ENCODE assay signal across 8 cellular contexts in genomic region chr22:21001601-21002325, GRCh38. TPM values are rescaled to one million over a fixed set of nuclear protein-coding genes. Genes with fewer than 3 reads are reported as not detected.
DNase-seq lines count a peak whose midpoint lies in the region; ATAC-seq and TF ChIP-seq lines count a peak whose summit lies in the region.

Gene THAP7, minus strand, starts transcription at chr22:21002118. Its CDS starts 207 bp downstream, at chr22:21001911.

- peak within 1 kb of the TSS; percentile 99 for H3K27ac ChIP-seq in colonic mucosa

- peak within 1 kb of the TSS; percentile 99 for H3K27ac Mint-ChIP-seq in activated CD4-positive, alpha-beta T cell treated with anti-CD3 and anti-CD28 coated beads, Interleukin-2, amount 10 ng/mL, durations not matched to agents 24 days and 14 days

- peaks cover 20% of the 10 kb centered on the region for H3K36me3 Mint-ChIP-seq in activated CD4-positive, alpha-beta T cell treated with anti-CD3 and anti-CD28 coated beads, Interleukin-2, amount 10 ng/mL, durations not matched to agents 24 days and 14 days (ENCODE audit: low read depth)

- DNase-seq in C1 segment of cervical spinal cord (lab: John Stamatoyannopoulos, UW) (peak; percentile 92 to 99 (median 96)), NCI-H526 treated with DMSO at 0.1 percent for 48 hours (lab: John Stamatoyannopoulos, UW) (peak; percentile 82), colonic mucosa (peak; percentile 96), left colon (peak; percentile 97 to 98)
- peak; percentile 99 for DNase-seq in activated CD4-positive, alpha-beta T cell treated with anti-CD3 and anti-CD28 coated beads, Interleukin-2, amount 10 ng/mL, durations not matched to agents 24 days and 14 days
- DNase-seq in stimulated activated CD4-positive, alpha-beta T cell treated with anti-CD3 and anti-CD28 coated beads, Interleukin-1b, Interleukin-23, amount 100 ng/mL, for 4 hours (ENCODE audit: low read depth in 2 of 2) = peak; percentile 95 to 97

- no peaks in the 10 kb centered on the region for H3K9me3 Mint-ChIP-seq in activated CD4-positive, alpha-beta T cell treated with anti-CD3 and anti-CD28 coated beads, Interleukin-2, amount 10 ng/mL, durations not matched to agents 24 days and 14 days

- H3K36me3 ChIP-seq in colonic mucosa = peaks cover 12% of the 10 kb centered on the region

- H3K4me3 Mint-ChIP-seq in activated CD4-positive, alpha-beta T cell treated with anti-CD3 and anti-CD28 coated beads, Interleukin-2, amount 10 ng/mL, durations not matched to agents 24 days and 14 days = peak within 1 kb of the TSS; percentile 97

- H3K4me1 Mint-ChIP-seq in activated CD4-positive, alpha-beta T cell treated with anti-CD3 and anti-CD28 coated beads, Interleukin-2, amount 10 ng/mL, durations not matched to agents 24 days and 14 days = peaks cover 14% of the 10 kb centered on the region

- H3K27me3 Mint-ChIP-seq in activated CD4-positive, alpha-beta T cell treated with anti-CD3 and anti-CD28 coated beads, Interleukin-2, amount 10 ng/mL, durations not matched to agents 24 days and 14 days = no peaks in the 10 kb centered on the region

- H3K9me3 ChIP-seq in colonic mucosa = no peaks in the 10 kb centered on the region

- intact Hi-C loops in activated CD4-positive, alpha-beta T cell treated with anti-CD3 and anti-CD28 coated beads, Interleukin-2, amount 10 ng/mL, durations not matched to agents 24 days and 14 days (cut with micrococcal nuclease) = loop anchor here (1.0 to 10.0 kb wide), 7 partner anchors 13 to 1147 kb away; partner anchors contain the start of genes CRKL, GNB1L, LZTR1 and PI4KA
- intact Hi-C loops in colonic mucosa (cut with DNase I) = no loop called here
- intact Hi-C loops in left colon (cut with DNase I, micrococcal nuclease) = no loop called here

- ATAC-seq in GM19351 (IDR thresholded peaks at IDR 0.05; ENCODE audit: unreplicated experiment) = peak; percentile 85
- ATAC-seq in HG03520 (IDR thresholded peaks at IDR 0.05; ENCODE audit: unreplicated experiment) = peak; percentile 80
- ATAC-seq in left colon = peak; percentile 90

- peak within 1 kb of the TSS; percentile 68 for H3K4me3 ChIP-seq in colonic mucosa

- TF ChIP-seq CTCF in colonic mucosa (IDR thresholded peaks at IDR 0.05) = no peak

- H3K27me3 ChIP-seq in colonic mucosa = no peaks in the 10 kb centered on the region

- H3K4me1 ChIP-seq in colonic mucosa = peaks cover 20% of the 10 kb centered on the region

- H3K9ac ChIP-seq in colonic mucosa (ENCODE audit: low read depth in 2 of 2, low read length in 2 of 2) = peak within 1 kb of the TSS; percentile 76 to 93

RNA-seq across cellular contexts. Expression of gene THAP7, which starts in this region (rescaled TPM):
- total RNA-seq in activated CD4-positive, alpha-beta T cell treated with anti-CD3 and anti-CD28 coated beads, Interleukin-2, amount 10 ng/mL, durations not matched to agents 24 days and 14 days = 30.3 and 31.5 TPM in 2 replicates
- total RNA-seq in colonic mucosa (10 to 100 TPM; 12.9 to 23.3 TPM), left colon (10 to 100 TPM; 18.1 to 20.0 TPM)

Comparison
In these comparisons a context has a peak if more than half of its experiments do, and no peak if none do; other contexts are left out.
1. Peak in every context shown above with its lines: DNase-seq, ATAC-seq, H3K4me3 ChIP-seq and H3K27ac ChIP-seq.